ENCODE assay signal across 25 cellular contexts in the genomic region with DNA sequence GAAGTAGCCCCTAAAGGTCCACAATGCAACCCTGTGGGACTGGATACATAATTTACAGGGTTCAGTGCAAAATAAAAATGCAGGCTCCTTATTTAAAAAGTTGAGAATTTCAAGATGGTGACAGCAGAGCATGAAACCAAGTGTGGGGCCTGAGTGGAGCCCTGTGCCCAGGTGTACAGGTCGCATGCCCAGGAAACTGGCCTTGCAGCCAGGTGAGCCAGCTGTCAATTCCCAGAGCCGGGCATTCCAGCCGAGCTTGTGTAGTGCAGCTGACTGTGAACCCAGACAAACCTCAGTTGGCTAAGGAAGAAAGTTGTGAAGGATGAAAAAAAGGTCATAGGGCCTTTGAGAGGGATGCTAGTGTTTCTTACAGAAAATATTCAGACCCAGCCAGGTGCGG. TPM values are rescaled to one million over a fixed set of nuclear protein-coding genes. Genes with fewer than 3 reads are reported as not detected.
"Had no signal": no experiment of that assay in that cellular context is flagged by ENCODE, and none has a peak within 500 bp of the region (broad histone marks: within the 10 kb centered on the region; RNA-seq: fewer than 3 reads in every experiment).

No MANE protein-coding gene starts in this region.

- H3K4me3 ChIP-seq: heart left ventricle, left ventricle myocardium inferior, lung, right atrium auricular region, right lobe of liver, skin epidermis, suprapubic skin, thoracic aorta, tibial artery, upper lobe of right lung had no signal

- H3K36me3 ChIP-seq: heart left ventricle, left ventricle myocardium inferior, right lobe of liver, suprapubic skin, thoracic aorta, tibial artery, upper lobe of right lung had no signal

- H3K9me3 Mint-ChIP-seq: immature natural killer cell; mesothelial cell of epicardium; naive B cell; natural killer cell treated with Interleukin-12 subunit alpha and Interleukin-12 subunit beta and Interleukin-15 and Interleukin-18, amount 100 ng/mL, for 72 hours; stimulated activated naive CD8-positive, alpha-beta T cell treated with anti-CD3 and anti-CD28 coated beads, Interleukin-15, Interleukin-2, amounts not matched to agents 100 ng/mL and 50 ng/mL, for 24 hours had no signal

- H3K27me3 ChIP-seq: heart left ventricle, right atrium auricular region, right lobe of liver, suprapubic skin, tibial artery, upper lobe of right lung had no signal

- H3K36me3 Mint-ChIP-seq: mesothelial cell of epicardium; naive B cell; natural killer cell treated with Interleukin-12 subunit alpha and Interleukin-12 subunit beta and Interleukin-15 and Interleukin-18, amount 100 ng/mL, for 72 hours had no signal

- ATAC-seq: heart left ventricle; natural killer cell treated with Interleukin-12 subunit alpha and Interleukin-12 subunit beta and Interleukin-15 and Interleukin-18, amount 100 ng/mL, for 72 hours; right lobe of liver had no signal

- H3K27ac Mint-ChIP-seq: immature natural killer cell; stimulated activated naive CD8-positive, alpha-beta T cell treated with anti-CD3 and anti-CD28 coated beads, Interleukin-15, Interleukin-2, amounts not matched to agents 100 ng/mL and 50 ng/mL, for 24 hours had no signal

- H3K27ac ChIP-seq: left ventricle myocardium inferior, parathyroid adenoma, right lobe of liver, suprapubic skin, upper lobe of right lung had no signal

- H3K4me3 Mint-ChIP-seq: immature natural killer cell; mesothelial cell of epicardium; naive B cell; natural killer cell treated with Interleukin-12 subunit alpha and Interleukin-12 subunit beta and Interleukin-15 and Interleukin-18, amount 100 ng/mL, for 72 hours; stimulated activated naive CD8-positive, alpha-beta T cell treated with anti-CD3 and anti-CD28 coated beads, Interleukin-15, Interleukin-2, amounts not matched to agents 100 ng/mL and 50 ng/mL, for 24 hours had no signal

- H3K9me3 ChIP-seq: heart left ventricle, left ventricle myocardium inferior, right atrium auricular region, right lobe of liver, suprapubic skin, thoracic aorta, tibial artery, upper lobe of right lung had no signal

- DNase-seq: heart left ventricle; hypothalamus; immature natural killer cell; left ventricle myocardium inferior; mesendoderm; naive B cell; right lobe of liver; stimulated activated CD4-positive, alpha-beta T cell treated with anti-CD3 and anti-CD28 coated beads, Interleukin-12 subunit alpha, Interleukin-12 subunit beta, amount 100 ng/mL, for 4 hours; stimulated activated CD4-positive, alpha-beta T cell treated with anti-CD3 and anti-CD28 coated beads, Interleukin-15, amount 100 ng/mL, for 24 hours; stimulated activated CD4-positive, alpha-beta T cell treated with anti-CD3 and anti-CD28 coated beads, Interleukin-2, amount 100 ng/mL, for 24 hours; stimulated activated CD4-positive, alpha-beta T cell treated with anti-CD3 and anti-CD28 coated beads, Interleukin-4, amount 100 ng/mL, for 1 hour; stimulated activated naive CD4-positive, alpha-beta T cell; tibial artery; trophoblast cell; upper lobe of right lung had no signal

RNA-seq across cellular contexts. Expression of gene PLA1A, which starts 35.1 kb away (rescaled TPM):
- total RNA-seq: mesothelial cell of epicardium had no signal
- polyA plus RNA-seq: immature natural killer cell, neural cell had no signal
